Comparison of ENCODE assay signal across 13 cellular contexts in genomic region chr4:8765084-8765483, GRCh38.
"Had no signal": no experiment of that assay in that cellular context is flagged by ENCODE, and none has a peak within 500 bp of the region (broad histone marks: within the 10 kb centered on the region; RNA-seq: fewer than 3 reads in every experiment).

No MANE protein-coding gene starts in this region.

- H3K36me3 ChIP-seq: brain microvascular endothelial cell, tibial nerve, WERI-Rb-1 had no signal

- H3K27me3 ChIP-seq: brain microvascular endothelial cell, foreskin keratinocyte, tibial nerve had no signal

- H3K4me3 ChIP-seq: tibial nerve had no signal

- DNase-seq: activated CD4-positive, alpha-beta T cell treated with anti-CD3 and anti-CD28 coated beads for 4 hours; activated CD8-positive, alpha-beta T cell treated with anti-CD3 and anti-CD28 coated beads for 36 hours; activated gamma-delta T cell treated with Interleukin-2 at 50 U/mL for 16 hours; activated naive CD8-positive, alpha-beta T cell treated with anti-CD3 and anti-CD28 coated beads, Interleukin-2, amount 10 ng/mL, durations not matched to agents 7 days and 5 days; activated T-cell treated with anti-CD3 and anti-CD28 coated beads, Interleukin-2, amount 50 U/mL, for 4 hours; brain microvascular endothelial cell; effector memory CD4-positive, alpha-beta T cell; foreskin keratinocyte; natural killer cell; stimulated activated naive B cell treated with anti-CD40 and anti-IgM and Interleukin-4, amounts not matched to agents 10 μg/mL and 1 μg/mL and 100 μg/mL, for 72 hours; WERI-Rb-1 had no signal

- H3K27ac ChIP-seq: brain microvascular endothelial cell, foreskin keratinocyte, tibial nerve, WERI-Rb-1 had no signal

- ATAC-seq: activated CD8-positive, alpha-beta T cell treated with anti-CD3 and anti-CD28 coated beads for 36 hours; activated T-cell treated with anti-CD3 and anti-CD28 coated beads, Interleukin-2, amount 50 U/mL, for 4 hours; foreskin keratinocyte; stimulated activated naive B cell treated with anti-CD40 and anti-IgM and Interleukin-4, amounts not matched to agents 10 μg/mL and 1 μg/mL and 100 μg/mL, for 72 hours; T-helper 17 cell had no signal

- H3K4me1 ChIP-seq: foreskin keratinocyte, tibial nerve had no signal
